Comparison of ENCODE assay signal across 8 cellular contexts in genomic region chrX:76427560-76428242, GRCh38. TPM values are rescaled to one million over a fixed set of nuclear protein-coding genes. Genes with fewer than 3 reads are reported as not detected.
DNase-seq lines count a peak whose midpoint lies in the region; ATAC-seq, FAIRE-seq and TF ChIP-seq lines count a peak whose summit lies in the region.

Gene MAGEE1, plus strand, starts transcription at chrX:76427710. Its CDS starts 221 bp downstream, at chrX:76427931.

- POLR2A ChIA-PET in endothelial cell of umbilical vein (lab: Charles Lee) = no interaction called here

- H4K20me1 ChIP-seq in endothelial cell of umbilical vein (replicated peaks; ENCODE audit: control insufficient read depth, extremely low read depth, insufficient read depth, low read length) = no peaks in the 10 kb centered on the region

- H3K36me3 ChIP-seq in ACC112 (ENCODE audit: insufficient read depth, low read length) (no peaks in the 10 kb centered on the region), endothelial cell of umbilical vein (ENCODE audit: control insufficient read depth in 2 of 2, extremely low read depth in 1 of 2, insufficient read depth in 2 of 2, low read length in 2 of 2) (no peaks in the 10 kb centered on the region)

- FAIRE-seq in endothelial cell of umbilical vein (lab: Jason Lieb, UNC) = peak; percentile 79

- TF ChIP-seq POLR2A in endothelial cell of umbilical vein (IDR thresholded peaks at IDR 0.05; ENCODE audit: low read depth, low read length) = no peak

- H3K27me3 ChIP-seq in ACC112 (ENCODE audit: insufficient read depth, low read length) = no peaks in the 10 kb centered on the region
- H3K27me3 ChIP-seq in endothelial cell of umbilical vein (ENCODE audit: control insufficient read depth in 2 of 2, insufficient read depth in 2 of 2, low read length in 2 of 2) = no peaks in the 10 kb centered on the region

- no peak for TF ChIP-seq CTCF in endothelial cell of umbilical vein (IDR thresholded peaks at IDR 0.05; ENCODE audit: extremely low read depth in 1 of 2, insufficient read depth in 1 of 2, low read depth in 1 of 2, low read length in 2 of 2)

- CTCF ChIA-PET in endothelial cell of umbilical vein (lab: Charles Lee) = no interaction called here

- H3K4me3 ChIP-seq in ACC112 (ENCODE audit: low read depth, low read length) = peak within 1 kb of the TSS; percentile 86
- peak within 1 kb of the TSS in 2 of 3 experiments; percentile 43 to 48 for H3K4me3 ChIP-seq in endothelial cell of umbilical vein (replicated peaks in 1 of 3; ENCODE audit: insufficient read depth in 1 of 3, low read depth in 1 of 3, low read length in 3 of 3)

- peak within 1 kb of the TSS; percentile 9 for H3K9ac ChIP-seq in endothelial cell of umbilical vein (replicated peaks; ENCODE audit: extremely low read depth, insufficient read depth, low read length)

- H3K79me2 ChIP-seq in ACC112 (ENCODE audit: control insufficient read depth, insufficient read depth, low read length, unreplicated experiment) (no peaks in the 10 kb centered on the region), endothelial cell of umbilical vein (ENCODE audit: control insufficient read depth, insufficient read depth, low read length) (no peaks in the 10 kb centered on the region)

- dilution Hi-C loops in endothelial cell of umbilical vein (cut with MboI; ENCODE audit: extremely low pct_ligation_motif_present, low sequenced_read_pairs) = no loop called here

- H2AFZ ChIP-seq in ACC112 (ENCODE audit: low read length, unreplicated experiment) (peak within 1 kb of the TSS; percentile 91), endothelial cell of umbilical vein (ENCODE audit: low read depth, low read length) (peak within 1 kb of the TSS; percentile 85)

- intact Hi-C loops in endothelial cell of umbilical vein (cut with micrococcal nuclease) = loop anchor here (10.0 kb wide), 1 partner anchor 253 kb away; the partner anchor contains the start of gene PBDC1

- no peaks in the 10 kb centered on the region for H3K9me3 ChIP-seq in endothelial cell of umbilical vein (replicated peaks; ENCODE audit: control insufficient read depth, insufficient read depth, low read length)

- H3K4me1 ChIP-seq in ACC112 (ENCODE audit: control insufficient read depth, insufficient read depth, low read length, unreplicated experiment) (no peaks in the 10 kb centered on the region), endothelial cell of umbilical vein (ENCODE audit: control insufficient read depth, extremely low read depth, insufficient read depth, low read length) (no peaks in the 10 kb centered on the region)

- H3K27ac ChIP-seq in ACC112 (ENCODE audit: low read depth, low read length) (no peak within 1 kb of the TSS), endothelial cell of umbilical vein (ENCODE audit: insufficient read depth, low read depth, low read length) (no peak within 1 kb of the TSS)

- DNase-seq in NCI-H510A treated with DMSO at 0.1 percent for 48 hours (lab: John Stamatoyannopoulos, UW) (peak; percentile 54), endothelial cell of umbilical vein (ENCODE audit: low read depth, low spot score) (peak; percentile 51), middle frontal gyrus (ENCODE audit: extremely low spot score, low spot score) (peak; percentile 37)
- DNase-seq in activated CD8-positive, alpha-beta memory T cell treated with anti-CD3 and anti-CD28 coated beads, Interleukin-2, amount 50 U/mL, for 4 hours = peak; percentile 76
- DNase-seq in stimulated activated CD8-positive, alpha-beta memory T cell treated with anti-CD3 and anti-CD28 coated beads, Interleukin-2, amount 100 ng/mL, for 1 hour (ENCODE audit: low read depth in 2 of 2) = peak; percentile 59 to 64

- no peaks in the 10 kb centered on the region for H3K9me1 ChIP-seq in endothelial cell of umbilical vein (replicated peaks; ENCODE audit: control insufficient read depth, extremely low read depth, insufficient read depth, low read length)

- peak; percentile 93 for ATAC-seq in GM18907 (IDR thresholded peaks at IDR 0.05; ENCODE audit: unreplicated experiment)
- ATAC-seq in HG03139 (IDR thresholded peaks at IDR 0.05; ENCODE audit: unreplicated experiment) = peak; percentile 88

- H3K4me2 ChIP-seq in endothelial cell of umbilical vein (ENCODE audit: insufficient read depth, low read length) = peak within 1 kb of the TSS; percentile 67

- BruUV-seq in endothelial cell of umbilical vein (replicated peaks; lab: Mats Ljungman, UMichigan) = no TSS peak

TF ChIP-seq in endothelial cell of umbilical vein, 7 proteins besides CTCF, POLR2A, EP300 and RAD21:
- no peak for TF ChIP-seq MYC (IDR thresholded peaks at IDR 0.05; ENCODE audit: low read depth, low read length)
- no peak for TF ChIP-seq POLR2AphosphoS5 (IDR thresholded peaks at IDR 0.05; ENCODE audit: insufficient read depth, low read depth, low read length)
- no peak for TF ChIP-seq EZH2 (IDR thresholded peaks at IDR 0.05; ENCODE audit: borderline replicate concordance, low read depth, low read length, severe bottlenecking)
- no peak for TF ChIP-seq FOS (IDR thresholded peaks at IDR 0.05; ENCODE audit: borderline replicate concordance, insufficient read depth, low read length)

RNA-seq across cellular contexts. Expression of gene MAGEE1, which starts in this region (rescaled TPM):
- total RNA-seq in endothelial cell of umbilical vein = 0.74 and 0.95 TPM in 2 replicates
- polyA plus RNA-seq in endothelial cell of umbilical vein = 0.06 and 0.10 TPM in 2 replicates
- polyA plus RNA-seq in endothelial cell of umbilical vein (2011; cell fraction: cytosol; rRNA removed) = 0.15 and 0.20 TPM in 2 replicates
- 0.10 and 0.14 TPM in 2 replicates for polyA plus RNA-seq in endothelial cell of umbilical vein (2011; cell fraction: nucleus; rRNA removed)
- polyA plus RNA-seq in endothelial cell of umbilical vein (2012) = 0.94 and 1.2 TPM in 2 replicates
- 0.07 and 0.08 TPM in 2 replicates for polyA minus RNA-seq in endothelial cell of umbilical vein
- polyA minus RNA-seq in endothelial cell of umbilical vein (2011; cell fraction: cytosol; rRNA and poly(A)+ RNA removed) = not detected
- 0.10 TPM in 1 of 2 replicates, not detected in the other for polyA minus RNA-seq in endothelial cell of umbilical vein (2011; cell fraction: nucleus; rRNA and poly(A)+ RNA removed)
